ENCODE assay signal across 21 cellular contexts in genomic region chr9:8282555-8282954, GRCh38.
"Had no signal": no experiment of that assay in that cellular context is flagged by ENCODE, and none has a peak within 500 bp of the region (broad histone marks: within the 10 kb centered on the region; RNA-seq: fewer than 3 reads in every experiment).

No MANE protein-coding gene starts in this region.

- H3K9me3 Mint-ChIP-seq: mesothelial cell of epicardium had no signal

- H3K27me3 ChIP-seq: esophagus muscularis mucosa, gastroesophageal sphincter, neutrophil, stomach, transverse colon had no signal

- H3K4me1 Mint-ChIP-seq: memory B cell, natural killer cell had no signal

- H3K27ac ChIP-seq: epithelial cell of prostate, esophagus muscularis mucosa, gastroesophageal sphincter, left ventricle myocardium inferior, lower lobe of right lung, neutrophil, stomach, thoracic aorta, transverse colon had no signal

- H3K4me3 ChIP-seq: esophagus muscularis mucosa, gastroesophageal sphincter, left ventricle myocardium inferior, lower lobe of right lung, stomach, thoracic aorta, transverse colon had no signal

- ATAC-seq: gastroesophageal sphincter, left cardiac atrium, lower lobe of right lung, natural killer cell, right cardiac atrium had no signal

- H3K27ac Mint-ChIP-seq: memory B cell, mesothelial cell of epicardium, natural killer cell had no signal

- H3K9me3 ChIP-seq: esophagus muscularis mucosa, gastroesophageal sphincter, left ventricle myocardium inferior, lower lobe of right lung, neutrophil, stomach, thoracic aorta, transverse colon had no signal

- DNase-seq: effector memory CD4-positive, alpha-beta T cell; kidney; left cardiac atrium; left ventricle myocardium inferior; lower lobe of right lung; natural killer cell; posterior cingulate gyrus; right cardiac atrium; small intestine; stimulated activated CD4-positive, alpha-beta T cell treated with anti-CD3 and anti-CD28 coated beads, Interleukin-12 subunit alpha, Interleukin-12 subunit beta, amount 100 ng/mL, for 4 hours; stimulated activated naive CD4-positive, alpha-beta T cell; stomach; substantia nigra; transverse colon had no signal

- H3K36me3 ChIP-seq: esophagus muscularis mucosa, gastroesophageal sphincter, left ventricle myocardium inferior, lower lobe of right lung, neutrophil, stomach, thoracic aorta, transverse colon had no signal

- H3K4me1 ChIP-seq: esophagus muscularis mucosa, gastroesophageal sphincter, left ventricle myocardium inferior, lower lobe of right lung, transverse colon had no signal

- H3K36me3 Mint-ChIP-seq: memory B cell, mesothelial cell of epicardium, natural killer cell had no signal

- H3K4me3 Mint-ChIP-seq: memory B cell, mesothelial cell of epicardium, natural killer cell had no signal
